1 cellular context compared by ENCODE assay signal in the genomic region with DNA sequence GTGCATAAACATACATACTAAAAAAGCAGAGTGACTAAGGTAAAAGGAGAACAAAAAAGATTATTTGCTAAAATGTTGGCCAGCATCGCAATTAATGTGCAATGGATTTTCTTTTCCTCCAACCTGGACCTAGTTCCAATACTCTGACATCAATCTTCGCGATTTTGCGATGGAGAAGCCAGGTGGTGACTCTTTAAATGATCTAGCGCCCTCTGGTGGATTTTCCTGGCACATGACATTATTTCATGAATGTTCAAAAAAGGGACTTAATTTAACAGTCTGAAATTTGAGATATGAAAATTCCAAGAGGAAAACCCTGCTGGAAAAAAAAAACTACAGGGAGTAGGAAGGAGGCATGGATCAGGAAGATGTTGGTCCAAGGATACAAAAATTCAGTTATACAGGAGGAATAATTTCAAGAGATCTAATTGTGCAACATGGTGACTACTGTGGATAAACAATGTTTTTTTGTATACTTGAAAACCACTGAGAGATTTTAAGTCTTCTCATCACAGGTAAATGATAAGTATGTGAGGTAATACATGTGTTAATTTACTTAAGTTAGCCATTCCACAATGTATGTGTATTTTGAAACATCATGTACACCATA.
A peak's percentile ranks its signal among the peaks of the same experiment; 100 is the strongest.
TF ChIP-seq lines count a peak whose summit lies in the region.

No MANE protein-coding gene starts in this region.

TF ChIP-seq in HCT116, 20 proteins besides CTCF, POLR2A, EP300 and RAD21 (continued from another document):
- TF ChIP-seq, protein P1, sequence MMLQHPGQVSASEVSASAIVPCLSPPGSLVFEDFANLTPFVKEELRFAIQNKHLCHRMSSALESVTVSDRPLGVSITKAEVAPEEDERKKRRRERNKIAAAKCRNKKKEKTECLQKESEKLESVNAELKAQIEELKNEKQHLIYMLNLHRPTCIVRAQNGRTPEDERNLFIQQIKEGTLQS (IDR thresholded peaks at IDR 0.05): no peak
- TF ChIP-seq ELF1 (IDR thresholded peaks at IDR 0.05; ENCODE audit: borderline replicate concordance, low read depth): no peak
- peak; percentile 27; the same call in 1 of the 2 replicates for TF ChIP-seq EGR1 (IDR thresholded peaks at IDR 0.05; ENCODE audit: low read depth)
- TF ChIP-seq CEBPB (IDR thresholded peaks at IDR 0.05; ENCODE audit: low read depth): peak; percentile 30; the same call in 1 of the 2 replicates
